ENCODE assay signal across 13 cellular contexts in the genomic region with DNA sequence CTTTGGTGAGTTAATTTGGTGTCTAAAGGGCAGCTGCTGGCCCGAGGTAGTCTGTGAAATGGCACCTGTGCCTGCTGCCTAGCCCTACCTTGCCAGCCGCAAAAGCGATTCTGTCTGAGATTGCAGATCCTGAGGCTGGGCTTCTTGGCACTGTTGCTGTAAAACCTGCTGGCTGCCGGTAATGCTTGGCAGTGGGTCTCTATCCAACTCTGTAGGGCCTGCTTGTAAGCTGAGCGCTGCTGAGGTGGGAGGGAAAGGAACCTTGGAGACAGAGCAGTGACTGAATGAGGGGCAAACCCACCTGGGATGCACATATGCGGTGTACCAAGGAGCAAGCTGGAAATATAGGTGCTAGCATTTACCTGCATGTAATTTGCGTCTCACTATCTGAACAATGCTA. TPM values are rescaled to one million over a fixed set of nuclear protein-coding genes. Genes with fewer than 3 reads are reported as not detected.
DNase-seq lines count a peak whose midpoint lies in the region; FAIRE-seq and TF ChIP-seq lines count a peak whose summit lies in the region.
"Had no signal": no experiment of that assay in that cellular context is flagged by ENCODE, and none has a peak within 500 bp of the region (broad histone marks: within the 10 kb centered on the region; RNA-seq: fewer than 3 reads in every experiment).

No MANE protein-coding gene starts in this region.

- peak overlapping the region; percentile 92 for H3K27ac Mint-ChIP-seq in activated CD4-positive, alpha-beta T cell treated with anti-CD3 and anti-CD28 coated beads, Interleukin-2, amount 10 ng/mL, durations not matched to agents 7 days and 5 days
- H3K27ac Mint-ChIP-seq: nephron progenitor cell had no signal

- H3K4me1 ChIP-seq in parathyroid adenoma = peaks cover 6% of the 10 kb centered on the region
- H3K4me1 ChIP-seq in testis = peaks cover 3% of the 10 kb centered on the region

- TF ChIP-seq CTCF in NB4 (IDR thresholded peaks at IDR 0.05; ENCODE audit: low read depth, low read length) (no peak), bronchial epithelial cell (IDR thresholded peaks at IDR 0.05; ENCODE audit: insufficient read depth, low read length, severe bottlenecking) (no peak), parathyroid adenoma (IDR thresholded peaks at IDR 0.05) (no peak), testis (IDR thresholded peaks at IDR 0.05) (no peak)

- H3K27ac ChIP-seq in parathyroid adenoma (peak overlapping the region; percentile 67), testis (no peak overlapping the region)

- no peaks in the 10 kb centered on the region for H3K9me3 Mint-ChIP-seq in activated CD4-positive, alpha-beta T cell treated with anti-CD3 and anti-CD28 coated beads, Interleukin-2, amount 10 ng/mL, durations not matched to agents 7 days and 5 days
- H3K9me3 Mint-ChIP-seq: nephron progenitor cell had no signal

- H3K4me3 Mint-ChIP-seq in activated CD4-positive, alpha-beta T cell treated with anti-CD3 and anti-CD28 coated beads, Interleukin-2, amount 10 ng/mL, durations not matched to agents 7 days and 5 days = peak overlapping the region; percentile 93
- H3K4me3 Mint-ChIP-seq: nephron progenitor cell had no signal

- H3K9ac ChIP-seq in parathyroid adenoma = no peak overlapping the region
- H3K9ac ChIP-seq: SK-N-SH had no signal

- H3K27me3 ChIP-seq in bronchial epithelial cell (ENCODE audit: control insufficient read depth, insufficient read depth, low read length) (peaks cover 2% of the 10 kb centered on the region), parathyroid adenoma (ENCODE audit: control insufficient read depth, insufficient read depth, low read length) (no peaks in the 10 kb centered on the region), testis (no peaks in the 10 kb centered on the region)

- H3K36me3 ChIP-seq in bronchial epithelial cell (ENCODE audit: control insufficient read depth, insufficient read depth, low read length) = no peaks in the 10 kb centered on the region
- no peaks in the 10 kb centered on the region for H3K36me3 ChIP-seq in parathyroid adenoma (ENCODE audit: control insufficient read depth, insufficient read depth, low read length)
- H3K36me3 ChIP-seq in testis (ENCODE audit: low read depth, missing control alignments) = no peaks in the 10 kb centered on the region

- peaks cover 93% of the 10 kb centered on the region for H3K4me1 Mint-ChIP-seq in activated CD4-positive, alpha-beta T cell treated with anti-CD3 and anti-CD28 coated beads, Interleukin-2, amount 10 ng/mL, durations not matched to agents 7 days and 5 days

- WGBS in testis, 2 donors = 75 to 76% methylated on average over 7 of the region's 7 CpGs

- FAIRE-seq in bronchial epithelial cell (lab: Jason Lieb, UNC) = peak; percentile 40
- FAIRE-seq: A204.1 had no signal

- intact Hi-C loops in testis (cut with DNase I; ENCODE audit: low total_unique reads) = no loop called here

- POLR2A ChIA-PET in activated CD4-positive, alpha-beta T cell treated with anti-CD3 and anti-CD28 coated beads, Interleukin-2, amount 10 ng/mL, durations not matched to agents 7 days and 5 days (lab: Charles Lee) = no interaction called here

- H2AFZ ChIP-seq in parathyroid adenoma = peak overlapping the region; percentile 6

- DNase-seq in activated CD4-positive, alpha-beta T cell treated with anti-CD3 and anti-CD28 coated beads, Interleukin-2, amount 10 ng/mL, durations not matched to agents 7 days and 5 days = no peak
- DNase-seq in activated CD4-positive, alpha-beta T cell treated with anti-CD3 and anti-CD28 coated beads, Interleukin-2, amount 50 U/mL, for 4 hours = no peak
- peak; percentile 32 for DNase-seq in NB4 (ENCODE audit: low read depth)
- DNase-seq in bronchial epithelial cell (ENCODE audit: low read depth) = no peak
- DNase-seq in superior temporal gyrus (ENCODE audit: extremely low spot score) = no peak
- no peak for DNase-seq in activated gamma-delta T cell (lab: John Stamatoyannopoulos, UW)
- no peak for DNase-seq in testis
- DNase-seq: DMS53, NCI-H82, nephron progenitor cell, SK-N-SH had no signal

- H3K4me3 ChIP-seq in NB4 (ENCODE audit: low read depth, low read length) (peak overlapping the region; percentile 57), bronchial epithelial cell (ENCODE audit: low read depth, low read length) (no peak overlapping the region), parathyroid adenoma (ENCODE audit: low read depth, low read length) (no peak overlapping the region), testis (no peak overlapping the region)

- TF ChIP-seq POLR2A in NB4 (IDR thresholded peaks at IDR 0.05; ENCODE audit: extremely low read depth, insufficient read length) (no peak), testis (IDR thresholded peaks at IDR 0.05) (no peak)

- H3K79me2 ChIP-seq in parathyroid adenoma = no peaks in the 10 kb centered on the region

- no peak overlapping the region for H3K4me2 ChIP-seq in parathyroid adenoma (ENCODE audit: low read length)
- H3K4me2 ChIP-seq: SK-N-SH had no signal

- peaks cover 84% of the 10 kb centered on the region for H3K36me3 Mint-ChIP-seq in activated CD4-positive, alpha-beta T cell treated with anti-CD3 and anti-CD28 coated beads, Interleukin-2, amount 10 ng/mL, durations not matched to agents 7 days and 5 days (ENCODE audit: low read depth)

- H3K9me3 ChIP-seq in parathyroid adenoma (ENCODE audit: control insufficient read depth, low read length) = no peaks in the 10 kb centered on the region
- no peaks in the 10 kb centered on the region for H3K9me3 ChIP-seq in testis
- H3K9me3 ChIP-seq: SK-N-SH had no signal

- H3K27me3 Mint-ChIP-seq in activated CD4-positive, alpha-beta T cell treated with anti-CD3 and anti-CD28 coated beads, Interleukin-2, amount 10 ng/mL, durations not matched to agents 7 days and 5 days = no peaks in the 10 kb centered on the region

- CTCF ChIA-PET in activated CD4-positive, alpha-beta T cell treated with anti-CD3 and anti-CD28 coated beads, Interleukin-2, amount 10 ng/mL, durations not matched to agents 7 days and 5 days (lab: Charles Lee) = interaction anchor here (0.7 to 7.5 kb wide), 7 partner anchors 10 to 803 kb away, joined by 3 to 54 read pairs (median 5); partner anchors contain the start of gene LCP1

RNA-seq across cellular contexts. Expression of gene LCP1, which starts 11.7 kb away (rescaled TPM):
- total RNA-seq in activated CD4-positive, alpha-beta T cell treated with anti-CD3 and anti-CD28 coated beads, Interleukin-2, amount 10 ng/mL, durations not matched to agents 7 days and 5 days = 1,000 to 10,000 TPM; 1,260 to 1,323 TPM
- total RNA-seq in bronchial epithelial cell (0.26 and 0.53 TPM in 2 replicates), testis (10 to 100 TPM; 24.1 to 48.7 TPM)
- 80.5 TPM for polyA plus RNA-seq in testis (ENCODE audit: insufficient read depth, low read depth, low replicate concordance)

RNA-seq across cellular contexts. Expression of gene LRRC63, which starts 41.5 kb away (rescaled TPM):
- total RNA-seq in activated CD4-positive, alpha-beta T cell treated with anti-CD3 and anti-CD28 coated beads, Interleukin-2, amount 10 ng/mL, durations not matched to agents 7 days and 5 days = 1 to 10 TPM; 1.0 to 1.5 TPM
- total RNA-seq in bronchial epithelial cell (not detected in 2 replicates), testis (1 to 10 TPM; 4.6 to 9.4 TPM)
- 7.0 TPM for polyA plus RNA-seq in testis (ENCODE audit: insufficient read depth, low read depth, low replicate concordance)

Comparison
In these comparisons a context has a peak if more than half of its experiments do, and no peak if none do; other contexts are left out.
1. RNA of gene LCP1, which starts 11.7 kb away (total RNA-seq): 1,260 to 1,323 TPM in activated CD4-positive, alpha-beta T cell treated with anti-CD3 and anti-CD28 coated beads, Interleukin-2, amount 10 ng/mL, durations not matched to agents 7 days and 5 days; 24.1 to 48.7 TPM in testis and 0.26 to 0.53 TPM in bronchial epithelial cell; every median in the first group is over 10 times any median in the second.